Comparison of ENCODE assay signal across 22 cellular contexts in genomic region chr10:68121862-68122261, GRCh38. TPM values are rescaled to one million over a fixed set of nuclear protein-coding genes. Genes with fewer than 3 reads are reported as not detected.
DNase-seq lines count a peak whose midpoint lies in the region; TF ChIP-seq lines count a peak whose summit lies in the region.
"Had no signal": no experiment of that assay in that cellular context is flagged by ENCODE, and none has a peak within 500 bp of the region (broad histone marks: within the 10 kb centered on the region; RNA-seq: fewer than 3 reads in every experiment).

No MANE protein-coding gene starts in this region.

- intact Hi-C loops in esophagus muscularis mucosa (cut with DNase I) (no loop called here), CD14-positive monocyte (cut with micrococcal nuclease) (no loop called here)

- H3K4me3 Mint-ChIP-seq in CD14-positive monocyte, result no peak overlapping the region
- H3K4me3 Mint-ChIP-seq: activated B cell treated with CpG ODN at 0.5 μM for 24 hours, neural progenitor cell had no signal

- H2BK120ac ChIP-seq in neuronal stem cell (ENCODE audit: low read depth, low read length), result no peak overlapping the region

- no peak overlapping the region for H2BK5ac ChIP-seq in neuronal stem cell (ENCODE audit: low read length)

- H3K9ac ChIP-seq in neuronal stem cell (ENCODE audit: low read depth, low read length, poor library complexity), result no peak overlapping the region
- H3K9ac ChIP-seq: neural progenitor cell had no signal

- H3K36me3 ChIP-seq in neuronal stem cell (replicated peaks in 1 of 2; ENCODE audit: control insufficient read depth in 2 of 2, insufficient read depth in 2 of 2, low read length in 2 of 2), result no peaks in the 10 kb centered on the region
- peaks cover 0 to 5% (median 0%) of the 10 kb centered on the region in 4 donors for H3K36me3 ChIP-seq in esophagus muscularis mucosa
- H3K36me3 ChIP-seq: left lung, neural progenitor cell, Peyer's patch, upper lobe of left lung had no signal

- H4K91ac ChIP-seq in neuronal stem cell (ENCODE audit: low read depth, low read length, poor library complexity), result no peak overlapping the region

- TF ChIP-seq CTCF in esophagus muscularis mucosa (IDR thresholded peaks at IDR 0.05), result no peak
- TF ChIP-seq CTCF in CD14-positive monocyte (IDR thresholded peaks at IDR 0.05), result no peak

- no peak overlapping the region for H2BK12ac ChIP-seq in neuronal stem cell (ENCODE audit: low read length)

- H3K4me3 ChIP-seq in neuronal stem cell (ENCODE audit: low read length in 2 of 2), result no peak overlapping the region
- peak overlapping the region in 1 of 4 donors; percentile 3 for H3K4me3 ChIP-seq in esophagus muscularis mucosa
- H3K4me3 ChIP-seq: A549, left lung, neural progenitor cell, Peyer's patch, upper lobe of left lung had no signal

- peak overlapping the region; percentile 33 for H3K18ac ChIP-seq in neuronal stem cell (ENCODE audit: low read length)

- H3K27me3 Mint-ChIP-seq in CD14-positive monocyte (ENCODE audit: low read depth in 3 of 3), result peaks cover 2 to 5% (median 2%) of the 10 kb centered on the region in 3 donors

- H3K36me3 Mint-ChIP-seq in CD14-positive monocyte, result no peaks in the 10 kb centered on the region
- H3K36me3 Mint-ChIP-seq: neural progenitor cell had no signal

- DNase-seq in A172 (ENCODE audit: low spot score) (peak; percentile 26), NCI-H69 (lab: John Stamatoyannopoulos, UW) (peak; percentile 4), fibroblast of peridontal ligament (ENCODE audit: extremely low read depth) (peak; percentile 71), neuronal stem cell (ENCODE audit: low spot score) (no peak), esophagus muscularis mucosa (ENCODE audit: extremely low spot score) (no peak), NCI-H526 treated with DMSO at 0.1 percent for 48 hours (lab: John Stamatoyannopoulos, UW) (no peak), CD14-positive monocyte (ENCODE audit: low spot score) (no peak)
- no peak for DNase-seq in stimulated activated CD4-positive, alpha-beta T cell treated with anti-CD3 and anti-CD28 coated beads, Interleukin-4, amount 100 ng/mL, for 1 hour
- DNase-seq: activated B cell treated with CpG ODN at 0.5 μM for 24 hours; activated naive CD4-positive, alpha-beta T cell; activated T-cell treated with anti-CD3 and anti-CD28 coated beads, Interleukin-2, amount 50 U/mL, for 1 hour; amniotic stem cell; Caco-2; dermis blood vessel endothelial cell; left lung; NCI-H1105; NCI-H2081 treated with DMSO at 0.1 percent for 48 hours; NCI-H446; Peyer's patch had no signal

- no peak for TF ChIP-seq EP300 in esophagus muscularis mucosa (IDR thresholded peaks at IDR 0.05)

- peaks cover 0 to 13% (median 0%) of the 10 kb centered on the region in 3 experiments for H3K27me3 ChIP-seq in neuronal stem cell (ENCODE audit: control insufficient read depth in 3 of 3, insufficient read depth in 3 of 3, low read depth in 1 of 3, low read length in 3 of 3)
- H3K27me3 ChIP-seq in esophagus muscularis mucosa, result no peaks in the 10 kb centered on the region
- H3K27me3 ChIP-seq: left lung, neural progenitor cell, Peyer's patch, upper lobe of left lung had no signal

- TF ChIP-seq POLR2A in esophagus muscularis mucosa (IDR thresholded peaks at IDR 0.05; ENCODE audit: low read depth), result no peak

- peaks cover 1% of the 10 kb centered on the region for H3K79me1 ChIP-seq in neuronal stem cell (ENCODE audit: low read depth, low read length)

- H3K4me1 Mint-ChIP-seq in CD14-positive monocyte, result no peaks in the 10 kb centered on the region
- H3K4me1 Mint-ChIP-seq: activated B cell treated with CpG ODN at 0.5 μM for 24 hours, neural progenitor cell had no signal

- no peak overlapping the region for H2BK15ac ChIP-seq in neuronal stem cell (ENCODE audit: low read length)

- no peak overlapping the region for H3K23ac ChIP-seq in neuronal stem cell (ENCODE audit: low read depth, low read length, poor library complexity)

- H3K14ac ChIP-seq in neuronal stem cell (ENCODE audit: low read length), result no peak overlapping the region

- no peak overlapping the region for H3K4ac ChIP-seq in neuronal stem cell (ENCODE audit: low read length)

- WGBS in neuronal stem cell (ENCODE audit: extremely low coverage in 2 of 2, insufficient read length in 2 of 2, insufficient replicate concordance in 1 of 2), 2 donors, result no CpG with 5 or more reads among the region's 9 CpGs
- WGBS in esophagus muscularis mucosa, result 77% methylated on average over 9 of the region's 9 CpGs

- no peak overlapping the region for H3K27ac ChIP-seq in neuronal stem cell (replicated peaks; ENCODE audit: low read length)
- H3K27ac ChIP-seq in esophagus muscularis mucosa (replicated peaks in 1 of 4), result no peak overlapping the region
- H3K27ac ChIP-seq: A549, left lung, neural progenitor cell, Peyer's patch, upper lobe of left lung had no signal

- no peak overlapping the region for H3K4me2 ChIP-seq in neuronal stem cell (ENCODE audit: insufficient read depth, low read length, poor library complexity, severe bottlenecking)
- H3K4me2 ChIP-seq: A549, neural progenitor cell had no signal

- no peaks in the 10 kb centered on the region for H3K9me3 ChIP-seq in neuronal stem cell (replicated peaks in 1 of 2; ENCODE audit: control insufficient read depth in 2 of 2, insufficient read depth in 1 of 2, low read depth in 1 of 2, low read length in 2 of 2)
- H3K9me3 ChIP-seq in esophagus muscularis mucosa, result no peaks in the 10 kb centered on the region
- H3K9me3 ChIP-seq: A549, Caco-2, left lung, Peyer's patch, upper lobe of left lung had no signal

- H3K4me1 ChIP-seq in neuronal stem cell (ENCODE audit: control insufficient read depth in 2 of 2, insufficient read depth in 1 of 2, low read depth in 1 of 2, low read length in 2 of 2) (no peaks in the 10 kb centered on the region), esophagus muscularis mucosa (peaks cover 0 to 8% (median 0%) of the 10 kb centered on the region in 4 donors)
- H3K4me1 ChIP-seq: left lung, neural progenitor cell, Peyer's patch, upper lobe of left lung had no signal

- H3K9me3 Mint-ChIP-seq in CD14-positive monocyte, result peaks cover 0 to 2% (median 0%) of the 10 kb centered on the region in 7 donors
- H3K9me3 Mint-ChIP-seq: activated B cell treated with CpG ODN at 0.5 μM for 24 hours, neural progenitor cell had no signal

- H2AK5ac ChIP-seq in neuronal stem cell (ENCODE audit: low read depth, low read length), result no peak overlapping the region

- no peak overlapping the region for H4K8ac ChIP-seq in neuronal stem cell (ENCODE audit: low read depth, low read length)

- no peak overlapping the region for H2AFZ ChIP-seq in neuronal stem cell (ENCODE audit: low read length)

- H3K27ac Mint-ChIP-seq in CD14-positive monocyte, result no peak overlapping the region
- H3K27ac Mint-ChIP-seq: activated B cell treated with CpG ODN at 0.5 μM for 24 hours, neural progenitor cell had no signal

RNA-seq across cellular contexts. Expression of gene MYPN, which starts 12.6 kb away (rescaled TPM):
- total RNA-seq in A172 (2014; rRNA removed; shearing (Covaris generic)), result 0.96 and 1.5 TPM in 2 replicates
- polyA plus RNA-seq in neuronal stem cell (2013, experiment 1 of 2), result 0.01 TPM
- polyA plus RNA-seq in neuronal stem cell (2013, experiment 2 of 2), result 0.01 TPM
- total RNA-seq in esophagus muscularis mucosa, result 1 to 10 TPM in 1 of 4 donors, under 1 TPM in 3; 0.50 to 1.5 (median 0.67) TPM
- not detected for polyA plus RNA-seq in CD14-positive monocyte
- total RNA-seq: activated B cell treated with CpG ODN at 0.5 μM for 24 hours, Caco-2, dermis blood vessel endothelial cell, upper lobe of left lung had no signal

RNA-seq across cellular contexts. Expression of gene HERC4, which starts 46.8 kb away (rescaled TPM):
- 65.3 and 76.7 TPM in 2 replicates for total RNA-seq in A172 (2014; rRNA removed; shearing (Covaris generic))
- polyA plus RNA-seq in neuronal stem cell (2013, experiment 1 of 2), result 17.4 TPM
- polyA plus RNA-seq in neuronal stem cell (2013, experiment 2 of 2), result 18.2 TPM
- 10 to 100 TPM; 24.9 to 42.4 (median 30.1) TPM for total RNA-seq in esophagus muscularis mucosa
- 10 to 100 TPM; 10.7 to 14.3 TPM for polyA plus RNA-seq in CD14-positive monocyte

Comparison
In these comparisons a context has a peak if more than half of its experiments do, and no peak if none do; other contexts are left out.
1. DNase-seq: peak in A172 (single experiment), NCI-H69 (single experiment) and fibroblast of peridontal ligament (single experiment); none in neuronal stem cell (single experiment), esophagus muscularis mucosa (single experiment), NCI-H526 treated with DMSO at 0.1 percent for 48 hours (single experiment), stimulated activated CD4-positive, alpha-beta T cell treated with anti-CD3 and anti-CD28 coated beads, Interleukin-4, amount 100 ng/mL, for 1 hour (single experiment) and CD14-positive monocyte (single experiment).